ENCODE assay signal across 15 cellular contexts in the genomic region with DNA sequence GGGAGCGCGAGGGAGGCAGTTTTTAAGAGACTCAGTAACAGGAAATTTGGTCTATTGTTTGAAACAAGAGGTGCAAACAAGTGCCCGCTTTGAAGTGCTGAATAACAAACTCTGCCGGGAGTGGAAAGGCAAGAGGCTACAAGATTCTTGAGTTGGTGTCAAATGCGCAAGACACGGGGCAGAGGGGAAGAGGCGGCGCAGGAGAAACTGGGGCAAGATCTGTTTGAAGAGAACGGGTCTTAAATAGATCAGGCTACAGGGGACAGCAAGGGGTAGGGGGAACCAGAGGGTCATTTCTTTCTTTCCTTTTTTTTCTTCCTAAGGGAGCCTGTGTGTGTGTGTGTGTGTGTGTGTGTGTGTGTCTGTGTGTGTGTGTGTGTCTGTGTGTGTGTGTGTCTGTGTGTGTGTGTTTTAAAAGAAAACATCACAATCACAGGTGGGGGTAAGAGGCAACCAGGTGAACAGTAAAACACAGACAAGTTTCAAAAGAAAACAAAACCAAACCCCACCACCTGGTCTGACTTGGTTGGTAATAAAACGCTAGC. TPM values are rescaled to one million over a fixed set of nuclear protein-coding genes. Genes with fewer than 3 reads are reported as not detected.
DNase-seq lines count a peak whose midpoint lies in the region; ATAC-seq and TF ChIP-seq lines count a peak whose summit lies in the region.
"Had no signal": no experiment of that assay in that cellular context is flagged by ENCODE, and none has a peak within 500 bp of the region (broad histone marks: within the 10 kb centered on the region; RNA-seq: fewer than 3 reads in every experiment).

No MANE protein-coding gene starts in this region.

- no peak for TF ChIP-seq POLR2A in upper lobe of left lung (IDR thresholded peaks at IDR 0.05)

- H3K9me3 ChIP-seq in iPS-20b (ENCODE audit: insufficient read depth, low read depth, low read length) (no peaks in the 10 kb centered on the region), upper lobe of left lung (no peaks in the 10 kb centered on the region)
- H3K9me3 ChIP-seq: adrenal gland; BLaER1 treated with 17β-estradiol and CSF1 and Interleukin-3, amounts not matched to agents 10 nM and 100 nM had no signal

- H3K27me3 ChIP-seq in iPS-20b (ENCODE audit: insufficient read depth, low read length) (peaks cover 34% of the 10 kb centered on the region), upper lobe of left lung (no peaks in the 10 kb centered on the region)

- H3K4me1 ChIP-seq in iPS-20b (ENCODE audit: insufficient read depth, low read length) (peaks cover 9% of the 10 kb centered on the region; the same call in 1 of the 2 replicates), upper lobe of left lung (peaks cover 3 to 19% (median 8%) of the 10 kb centered on the region in 4 donors)
- H3K4me1 ChIP-seq: adrenal gland had no signal

- no peak overlapping the region for H3K9ac ChIP-seq in iPS-20b (ENCODE audit: low read depth, low read length)
- H3K9ac ChIP-seq: BLaER1 treated with 17β-estradiol and CSF1 and Interleukin-3, amounts not matched to agents 10 nM and 100 nM had no signal

- H3K36me3 ChIP-seq in iPS-20b (ENCODE audit: insufficient read depth, low read depth, low read length) (no peaks in the 10 kb centered on the region), upper lobe of left lung (no peaks in the 10 kb centered on the region)
- H3K36me3 ChIP-seq: adrenal gland; BLaER1 treated with 17β-estradiol and CSF1 and Interleukin-3, amounts not matched to agents 10 nM and 100 nM had no signal

- TF ChIP-seq CTCF in upper lobe of left lung (IDR thresholded peaks at IDR 0.05): no peak

- DNase-seq in stimulated activated naive CD4-positive, alpha-beta T cell (lab: John Stamatoyannopoulos, UW): peak in 4 of 6 experiments; percentile 2 to 73 (median 48)
- no peak for DNase-seq in stimulated activated naive CD4-positive, alpha-beta T cell treated with Interleukin-2 at 50 U/mL for 16 hours (lab: John Stamatoyannopoulos, UW)
- peak; percentile 6 for DNase-seq in activated CD4-positive, alpha-beta T cell treated with anti-CD3 and anti-CD28 coated beads, Interleukin-2, amount 50 U/mL, for 1 hour
- no peak for DNase-seq in upper lobe of left lung
- DNase-seq in NCI-H2107 (lab: John Stamatoyannopoulos, UW): no peak
- DNase-seq: adrenal gland; effector memory CD4-positive, alpha-beta T cell; KBM-7 had no signal

- peak; percentile 35 to 37 for ATAC-seq in upper lobe of left lung (ENCODE audit: low FRiP score in 2 of 2)
- no peak for ATAC-seq in HG03175 (IDR thresholded peaks at IDR 0.05; ENCODE audit: unreplicated experiment)
- no peak for ATAC-seq in HG02852 (IDR thresholded peaks at IDR 0.05; ENCODE audit: unreplicated experiment)
- ATAC-seq: activated CD4-positive, CD25-positive, alpha-beta regulatory T cell treated with anti-CD3 and anti-CD28 coated beads, Interleukin-2, amount 50 U/mL, for 24 hours; Right ventricle myocardium inferior; sciatic nerve had no signal

- 2 to 9% methylated on average over 10 of the region's 10 CpGs for WGBS in upper lobe of left lung, 2 donors

- TF ChIP-seq EP300 in upper lobe of left lung (IDR thresholded peaks at IDR 0.05): no peak

- H3K27ac ChIP-seq in iPS-20b (ENCODE audit: low read length): no peak overlapping the region
- no peak overlapping the region for H3K27ac ChIP-seq in upper lobe of left lung
- H3K27ac ChIP-seq: adrenal gland; BLaER1 treated with 17β-estradiol and CSF1 and Interleukin-3, amounts not matched to agents 10 nM and 100 nM had no signal

- H3K4me3 ChIP-seq in iPS-20b (ENCODE audit: low read length) (peak overlapping the region; percentile 40), upper lobe of left lung (no peak overlapping the region)
- H3K4me3 ChIP-seq: adrenal gland; BLaER1 treated with 17β-estradiol and CSF1 and Interleukin-3, amounts not matched to agents 10 nM and 100 nM had no signal

RNA-seq across cellular contexts. Expression of a gene that starts 13.3 kb away (rescaled TPM):
- total RNA-seq in upper lobe of left lung: 100 to 1,000 TPM; 106 to 188 (median 115) TPM

Comparison
In these comparisons a context has a peak if more than half of its experiments do, and no peak if none do; other contexts are left out.
1. DNase-seq: peak in stimulated activated naive CD4-positive, alpha-beta T cell (4 of 6) and activated CD4-positive, alpha-beta T cell treated with anti-CD3 and anti-CD28 coated beads, Interleukin-2, amount 50 U/mL, for 1 hour (single experiment); none in stimulated activated naive CD4-positive, alpha-beta T cell treated with Interleukin-2 at 50 U/mL for 16 hours (single experiment), upper lobe of left lung (0 of 2) and NCI-H2107 (single experiment).
2. ATAC-seq: peak in upper lobe of left lung (2 of 2); none in HG03175 (single experiment) and HG02852 (single experiment).